ENCODE assay signal across 1 cellular context in the genomic region with DNA sequence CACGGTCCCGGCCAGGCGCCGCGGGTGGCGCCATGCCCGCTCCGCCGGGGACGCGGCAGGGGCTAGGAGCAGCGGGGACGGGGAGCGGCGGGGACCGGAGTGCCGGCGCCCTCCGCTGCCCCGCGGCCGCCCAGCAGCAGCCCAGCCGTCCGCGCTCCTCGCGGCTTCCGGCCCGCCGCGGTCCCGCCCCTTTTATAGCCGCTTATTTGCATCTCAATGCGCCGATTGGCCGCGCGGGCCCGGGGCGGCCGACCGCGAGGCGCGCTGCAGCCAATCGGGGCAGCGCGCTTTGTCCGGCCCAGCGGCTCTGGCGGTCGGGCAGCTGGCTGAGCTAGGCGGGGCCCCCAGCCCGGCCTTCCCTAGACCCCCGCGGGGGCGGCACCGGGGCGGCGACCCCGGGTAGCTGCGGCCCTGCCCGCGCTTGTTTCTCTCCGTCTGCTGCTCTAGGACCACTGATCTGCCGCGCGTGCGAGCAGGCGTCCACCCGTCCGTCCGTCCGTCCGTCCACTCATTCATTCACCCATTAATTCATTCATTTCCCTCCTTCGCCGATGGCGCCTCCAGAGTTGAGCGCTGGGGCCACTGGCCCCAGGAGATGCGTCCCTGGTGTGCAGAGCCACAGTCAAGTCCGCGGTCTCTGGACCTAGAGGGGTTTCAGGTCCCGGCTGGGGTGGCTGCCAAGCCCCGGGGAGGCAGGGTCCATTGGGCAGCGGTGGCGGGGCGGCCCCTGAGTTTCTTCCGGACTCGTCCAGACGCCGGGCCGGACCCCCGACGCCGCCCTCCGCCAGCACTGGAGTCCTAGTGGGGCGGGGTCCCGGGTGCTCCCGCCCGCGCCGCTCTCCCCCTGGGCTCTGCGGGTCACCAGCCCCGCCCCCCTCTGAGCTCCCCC.
TF ChIP-seq lines count a peak whose summit lies in the region.

A gene with protein sequence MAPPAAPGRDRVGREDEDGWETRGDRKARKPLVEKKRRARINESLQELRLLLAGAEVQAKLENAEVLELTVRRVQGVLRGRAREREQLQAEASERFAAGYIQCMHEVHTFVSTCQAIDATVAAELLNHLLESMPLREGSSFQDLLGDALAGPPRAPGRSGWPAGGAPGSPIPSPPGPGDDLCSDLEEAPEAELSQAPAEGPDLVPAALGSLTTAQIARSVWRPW (minus strand): TSS at position 167 of the 889 bp plus-strand sequence. CDS start 133 bp downstream, at position 34.

TF ChIP-seq in HepG2, 621 proteins besides CTCF, POLR2A, EP300 and RAD21 (continued from another document and continues in another):
- no peak; the same call in 1 of the 2 replicates for TF ChIP-seq KLF15 (CRISPR knock-in tag; IDR thresholded peaks at IDR 0.05; ENCODE audit: borderline replicate concordance)
- TF ChIP-seq SMAD9 (CRISPR knock-in tag; IDR thresholded peaks at IDR 0.05) = no peak
- TF ChIP-seq, protein P1, sequence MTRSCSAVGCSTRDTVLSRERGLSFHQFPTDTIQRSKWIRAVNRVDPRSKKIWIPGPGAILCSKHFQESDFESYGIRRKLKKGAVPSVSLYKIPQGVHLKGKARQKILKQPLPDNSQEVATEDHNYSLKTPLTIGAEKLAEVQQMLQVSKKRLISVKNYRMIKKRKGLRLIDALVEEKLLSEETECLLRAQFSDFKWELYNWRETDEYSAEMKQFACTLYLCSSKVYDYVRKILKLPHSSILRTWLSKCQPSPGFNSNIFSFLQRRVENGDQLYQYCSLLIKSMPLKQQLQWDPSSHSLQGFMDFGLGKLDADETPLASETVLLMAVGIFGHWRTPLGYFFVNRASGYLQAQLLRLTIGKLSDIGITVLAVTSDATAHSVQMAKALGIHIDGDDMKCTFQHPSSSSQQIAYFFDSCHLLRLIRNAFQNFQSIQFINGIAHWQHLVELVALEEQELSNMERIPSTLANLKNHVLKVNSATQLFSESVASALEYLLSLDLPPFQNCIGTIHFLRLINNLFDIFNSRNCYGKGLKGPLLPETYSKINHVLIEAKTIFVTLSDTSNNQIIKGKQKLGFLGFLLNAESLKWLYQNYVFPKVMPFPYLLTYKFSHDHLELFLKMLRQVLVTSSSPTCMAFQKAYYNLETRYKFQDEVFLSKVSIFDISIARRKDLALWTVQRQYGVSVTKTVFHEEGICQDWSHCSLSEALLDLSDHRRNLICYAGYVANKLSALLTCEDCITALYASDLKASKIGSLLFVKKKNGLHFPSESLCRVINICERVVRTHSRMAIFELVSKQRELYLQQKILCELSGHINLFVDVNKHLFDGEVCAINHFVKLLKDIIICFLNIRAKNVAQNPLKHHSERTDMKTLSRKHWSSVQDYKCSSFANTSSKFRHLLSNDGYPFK (CRISPR knock-in tag; IDR thresholded peaks at IDR 0.05; ENCODE audit: borderline replicate concordance) = no peak
- TF ChIP-seq LCORL (IDR thresholded peaks at IDR 0.05) = no peak
- peak; percentile 37; the same call in 1 of the 2 replicates for TF ChIP-seq LCORL (CRISPR knock-in tag; IDR thresholded peaks at IDR 0.05)
- TF ChIP-seq NONO (IDR thresholded peaks at IDR 0.05) = no peak
- TF ChIP-seq NONO (CRISPR knock-in tag; conservative IDR thresholded peaks at IDR 0.05) = no peak; the same call in 1 of the 2 replicates
- TF ChIP-seq FOXP1 (IDR thresholded peaks at IDR 0.05) = no peak
- TF ChIP-seq FOXP1 (CRISPR knock-in tag; IDR thresholded peaks at IDR 0.05) = no peak
- TF ChIP-seq ZNF614 (CRISPR knock-in tag; IDR thresholded peaks at IDR 0.05; ENCODE audit: borderline replicate concordance) = 0 out of 2 replicates have a peak, but pooled peaks have one; percentile 16
- no peak for TF ChIP-seq NFATC3 (CRISPR knock-in tag; IDR thresholded peaks at IDR 0.05)
- TF ChIP-seq, protein P2, sequence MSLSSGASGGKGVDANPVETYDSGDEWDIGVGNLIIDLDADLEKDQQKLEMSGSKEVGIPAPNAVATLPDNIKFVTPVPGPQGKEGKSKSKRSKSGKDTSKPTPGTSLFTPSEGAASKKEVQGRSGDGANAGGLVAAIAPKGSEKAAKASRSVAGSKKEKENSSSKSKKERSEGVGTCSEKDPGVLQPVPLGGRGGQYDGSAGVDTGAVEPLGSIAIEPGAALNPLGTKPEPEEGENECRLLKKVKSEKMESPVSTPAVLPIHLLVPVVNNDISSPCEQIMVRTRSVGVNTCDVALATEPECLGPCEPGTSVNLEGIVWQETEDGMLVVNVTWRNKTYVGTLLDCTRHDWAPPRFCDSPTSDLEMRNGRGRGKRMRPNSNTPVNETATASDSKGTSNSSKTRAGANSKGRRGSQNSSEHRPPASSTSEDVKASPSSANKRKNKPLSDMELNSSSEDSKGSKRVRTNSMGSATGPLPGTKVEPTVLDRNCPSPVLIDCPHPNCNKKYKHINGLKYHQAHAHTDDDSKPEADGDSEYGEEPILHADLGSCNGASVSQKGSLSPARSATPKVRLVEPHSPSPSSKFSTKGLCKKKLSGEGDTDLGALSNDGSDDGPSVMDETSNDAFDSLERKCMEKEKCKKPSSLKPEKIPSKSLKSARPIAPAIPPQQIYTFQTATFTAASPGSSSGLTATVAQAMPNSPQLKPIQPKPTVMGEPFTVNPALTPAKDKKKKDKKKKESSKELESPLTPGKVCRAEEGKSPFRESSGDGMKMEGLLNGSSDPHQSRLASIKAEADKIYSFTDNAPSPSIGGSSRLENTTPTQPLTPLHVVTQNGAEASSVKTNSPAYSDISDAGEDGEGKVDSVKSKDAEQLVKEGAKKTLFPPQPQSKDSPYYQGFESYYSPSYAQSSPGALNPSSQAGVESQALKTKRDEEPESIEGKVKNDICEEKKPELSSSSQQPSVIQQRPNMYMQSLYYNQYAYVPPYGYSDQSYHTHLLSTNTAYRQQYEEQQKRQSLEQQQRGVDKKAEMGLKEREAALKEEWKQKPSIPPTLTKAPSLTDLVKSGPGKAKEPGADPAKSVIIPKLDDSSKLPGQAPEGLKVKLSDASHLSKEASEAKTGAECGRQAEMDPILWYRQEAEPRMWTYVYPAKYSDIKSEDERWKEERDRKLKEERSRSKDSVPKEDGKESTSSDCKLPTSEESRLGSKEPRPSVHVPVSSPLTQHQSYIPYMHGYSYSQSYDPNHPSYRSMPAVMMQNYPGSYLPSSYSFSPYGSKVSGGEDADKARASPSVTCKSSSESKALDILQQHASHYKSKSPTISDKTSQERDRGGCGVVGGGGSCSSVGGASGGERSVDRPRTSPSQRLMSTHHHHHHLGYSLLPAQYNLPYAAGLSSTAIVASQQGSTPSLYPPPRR (CRISPR knock-in tag; IDR thresholded peaks at IDR 0.05; ENCODE audit: borderline replicate concordance) = no peak
- TF ChIP-seq TCF12 (IDR thresholded peaks at IDR 0.05) = no peak
- TF ChIP-seq TCF12 (CRISPR knock-in tag; IDR thresholded peaks at IDR 0.05) = no peak
- no peak for TF ChIP-seq ZNF878 (CRISPR knock-in tag; IDR thresholded peaks at IDR 0.05)
- TF ChIP-seq, protein P3, sequence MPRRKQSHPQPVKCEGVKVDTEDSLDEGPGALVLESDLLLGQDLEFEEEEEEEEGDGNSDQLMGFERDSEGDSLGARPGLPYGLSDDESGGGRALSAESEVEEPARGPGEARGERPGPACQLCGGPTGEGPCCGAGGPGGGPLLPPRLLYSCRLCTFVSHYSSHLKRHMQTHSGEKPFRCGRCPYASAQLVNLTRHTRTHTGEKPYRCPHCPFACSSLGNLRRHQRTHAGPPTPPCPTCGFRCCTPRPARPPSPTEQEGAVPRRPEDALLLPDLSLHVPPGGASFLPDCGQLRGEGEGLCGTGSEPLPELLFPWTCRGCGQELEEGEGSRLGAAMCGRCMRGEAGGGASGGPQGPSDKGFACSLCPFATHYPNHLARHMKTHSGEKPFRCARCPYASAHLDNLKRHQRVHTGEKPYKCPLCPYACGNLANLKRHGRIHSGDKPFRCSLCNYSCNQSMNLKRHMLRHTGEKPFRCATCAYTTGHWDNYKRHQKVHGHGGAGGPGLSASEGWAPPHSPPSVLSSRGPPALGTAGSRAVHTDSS (CRISPR knock-in tag; conservative IDR thresholded peaks at IDR 0.05) = peak; percentile 68; the same call in 1 of the 2 replicates
- no peak for TF ChIP-seq RARG (CRISPR knock-in tag; IDR thresholded peaks at IDR 0.05; ENCODE audit: low read depth)
- 0 out of 2 replicates have a peak, but pooled peaks have one; percentile 36 for TF ChIP-seq ZNF329 (CRISPR knock-in tag; IDR thresholded peaks at IDR 0.05; ENCODE audit: low read depth)
- no peak for TF ChIP-seq BHLHE40 (IDR thresholded peaks at IDR 0.05; ENCODE audit: low read length)
- TF ChIP-seq, protein P4, sequence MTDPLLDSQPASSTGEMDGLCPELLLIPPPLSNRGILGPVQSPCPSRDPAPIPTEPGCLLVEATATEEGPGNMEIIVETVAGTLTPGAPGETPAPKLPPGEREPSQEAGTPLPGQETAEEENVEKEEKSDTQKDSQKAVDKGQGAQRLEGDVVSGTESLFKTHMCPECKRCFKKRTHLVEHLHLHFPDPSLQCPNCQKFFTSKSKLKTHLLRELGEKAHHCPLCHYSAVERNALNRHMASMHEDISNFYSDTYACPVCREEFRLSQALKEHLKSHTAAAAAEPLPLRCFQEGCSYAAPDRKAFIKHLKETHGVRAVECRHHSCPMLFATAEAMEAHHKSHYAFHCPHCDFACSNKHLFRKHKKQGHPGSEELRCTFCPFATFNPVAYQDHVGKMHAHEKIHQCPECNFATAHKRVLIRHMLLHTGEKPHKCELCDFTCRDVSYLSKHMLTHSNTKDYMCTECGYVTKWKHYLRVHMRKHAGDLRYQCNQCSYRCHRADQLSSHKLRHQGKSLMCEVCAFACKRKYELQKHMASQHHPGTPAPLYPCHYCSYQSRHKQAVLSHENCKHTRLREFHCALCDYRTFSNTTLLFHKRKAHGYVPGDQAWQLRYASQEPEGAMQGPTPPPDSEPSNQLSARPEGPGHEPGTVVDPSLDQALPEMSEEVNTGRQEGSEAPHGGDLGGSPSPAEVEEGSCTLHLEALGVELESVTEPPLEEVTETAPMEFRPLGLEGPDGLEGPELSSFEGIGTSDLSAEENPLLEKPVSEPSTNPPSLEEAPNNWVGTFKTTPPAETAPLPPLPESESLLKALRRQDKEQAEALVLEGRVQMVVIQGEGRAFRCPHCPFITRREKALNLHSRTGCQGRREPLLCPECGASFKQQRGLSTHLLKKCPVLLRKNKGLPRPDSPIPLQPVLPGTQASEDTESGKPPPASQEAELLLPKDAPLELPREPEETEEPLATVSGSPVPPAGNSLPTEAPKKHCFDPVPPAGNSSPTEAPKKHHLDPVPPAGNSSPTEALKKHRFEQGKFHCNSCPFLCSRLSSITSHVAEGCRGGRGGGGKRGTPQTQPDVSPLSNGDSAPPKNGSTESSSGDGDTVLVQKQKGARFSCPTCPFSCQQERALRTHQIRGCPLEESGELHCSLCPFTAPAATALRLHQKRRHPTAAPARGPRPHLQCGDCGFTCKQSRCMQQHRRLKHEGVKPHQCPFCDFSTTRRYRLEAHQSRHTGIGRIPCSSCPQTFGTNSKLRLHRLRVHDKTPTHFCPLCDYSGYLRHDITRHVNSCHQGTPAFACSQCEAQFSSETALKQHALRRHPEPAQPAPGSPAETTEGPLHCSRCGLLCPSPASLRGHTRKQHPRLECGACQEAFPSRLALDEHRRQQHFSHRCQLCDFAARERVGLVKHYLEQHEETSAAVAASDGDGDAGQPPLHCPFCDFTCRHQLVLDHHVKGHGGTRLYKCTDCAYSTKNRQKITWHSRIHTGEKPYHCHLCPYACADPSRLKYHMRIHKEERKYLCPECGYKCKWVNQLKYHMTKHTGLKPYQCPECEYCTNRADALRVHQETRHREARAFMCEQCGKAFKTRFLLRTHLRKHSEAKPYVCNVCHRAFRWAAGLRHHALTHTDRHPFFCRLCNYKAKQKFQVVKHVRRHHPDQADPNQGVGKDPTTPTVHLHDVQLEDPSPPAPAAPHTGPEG (CRISPR knock-in tag; IDR thresholded peaks at IDR 0.05) = peak; percentile 49; the same call in 1 of the 2 replicates
- TF ChIP-seq CCAR2 (optimal IDR thresholded peaks at IDR 0.05; ENCODE audit: low read depth, low read length) = no peak
- no peak for TF ChIP-seq ZNF460 (CRISPR knock-in tag; IDR thresholded peaks at IDR 0.05; ENCODE audit: borderline replicate concordance)
- no peak for TF ChIP-seq ZNF432 (CRISPR knock-in tag; IDR thresholded peaks at IDR 0.05; ENCODE audit: borderline replicate concordance)
- peak; percentile 62 for TF ChIP-seq HNRNPLL (IDR thresholded peaks at IDR 0.05; ENCODE audit: low read depth, low read length, poor library complexity, severe bottlenecking)
- TF ChIP-seq ZNF879 (CRISPR knock-in tag; IDR thresholded peaks at IDR 0.05) = no peak
- no peak for TF ChIP-seq NR2C2 (CRISPR knock-in tag; IDR thresholded peaks at IDR 0.05; ENCODE audit: borderline replicate concordance)
- no peak for TF ChIP-seq ZNF367 (CRISPR knock-in tag; IDR thresholded peaks at IDR 0.05; ENCODE audit: borderline replicate concordance)
- TF ChIP-seq PAX8 (CRISPR knock-in tag; IDR thresholded peaks at IDR 0.05; ENCODE audit: borderline replicate concordance) = no peak
- no peak for TF ChIP-seq REL (CRISPR knock-in tag; conservative IDR thresholded peaks at IDR 0.05)
- TF ChIP-seq ZNF556 (CRISPR knock-in tag; IDR thresholded peaks at IDR 0.05; ENCODE audit: borderline replicate concordance) = 0 out of 2 replicates have a peak, but pooled peaks have one; percentile 49
- no peak for TF ChIP-seq ZNF235 (CRISPR knock-in tag; IDR thresholded peaks at IDR 0.05; ENCODE audit: borderline replicate concordance)
- no peak for TF ChIP-seq SOX6 (IDR thresholded peaks at IDR 0.05)
- 0 out of 2 replicates have a peak, but pooled peaks have one; percentile 14 for TF ChIP-seq SOX6 (CRISPR knock-in tag; IDR thresholded peaks at IDR 0.05)
- no peak for TF ChIP-seq ZBTB21 (CRISPR knock-in tag; IDR thresholded peaks at IDR 0.05)
- TF ChIP-seq NFYB (CRISPR knock-in tag; IDR thresholded peaks at IDR 0.05) = peak; percentile 84
- TF ChIP-seq, protein P5, sequence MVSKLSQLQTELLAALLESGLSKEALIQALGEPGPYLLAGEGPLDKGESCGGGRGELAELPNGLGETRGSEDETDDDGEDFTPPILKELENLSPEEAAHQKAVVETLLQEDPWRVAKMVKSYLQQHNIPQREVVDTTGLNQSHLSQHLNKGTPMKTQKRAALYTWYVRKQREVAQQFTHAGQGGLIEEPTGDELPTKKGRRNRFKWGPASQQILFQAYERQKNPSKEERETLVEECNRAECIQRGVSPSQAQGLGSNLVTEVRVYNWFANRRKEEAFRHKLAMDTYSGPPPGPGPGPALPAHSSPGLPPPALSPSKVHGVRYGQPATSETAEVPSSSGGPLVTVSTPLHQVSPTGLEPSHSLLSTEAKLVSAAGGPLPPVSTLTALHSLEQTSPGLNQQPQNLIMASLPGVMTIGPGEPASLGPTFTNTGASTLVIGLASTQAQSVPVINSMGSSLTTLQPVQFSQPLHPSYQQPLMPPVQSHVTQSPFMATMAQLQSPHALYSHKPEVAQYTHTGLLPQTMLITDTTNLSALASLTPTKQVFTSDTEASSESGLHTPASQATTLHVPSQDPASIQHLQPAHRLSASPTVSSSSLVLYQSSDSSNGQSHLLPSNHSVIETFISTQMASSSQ (IDR thresholded peaks at IDR 0.05; ENCODE audit: low read depth) = no peak
- TF ChIP-seq, protein P5 (CRISPR knock-in tag; IDR thresholded peaks at IDR 0.05; ENCODE audit: borderline replicate concordance) = 0 out of 2 replicates have a peak, but pooled peaks have one; percentile 54
- no peak for TF ChIP-seq ZNF230 (CRISPR knock-in tag; IDR thresholded peaks at IDR 0.05)
- TF ChIP-seq ZNF572 (CRISPR knock-in tag; IDR thresholded peaks at IDR 0.05) = no peak
